In genomic region chr17:8173056-8173870, GRCh38 we compare ENCODE assay signal across 1 cellular context.
TF ChIP-seq lines count a peak whose summit lies in the region.

No MANE protein-coding gene starts in this region.

TF ChIP-seq in HepG2, 621 proteins besides CTCF, POLR2A, EP300 and RAD21 (continued from another document and continues in another):
- TF ChIP-seq ZFYVE20 (CRISPR knock-in tag; IDR thresholded peaks at IDR 0.05; ENCODE audit: borderline replicate concordance, low read depth) = 0 out of 2 replicates have a peak, but pooled peaks have one; percentile 84
- TF ChIP-seq ZNF609 (CRISPR knock-in tag; IDR thresholded peaks at IDR 0.05; ENCODE audit: borderline replicate concordance) = peak; percentile 90
- peak; percentile 59; the same call in 1 of the 2 replicates for TF ChIP-seq ZNF3 (CRISPR knock-in tag; IDR thresholded peaks at IDR 0.05)
- no peak; the same call in 1 of the 2 replicates for TF ChIP-seq ZSCAN30 (CRISPR knock-in tag; IDR thresholded peaks at IDR 0.05)
- TF ChIP-seq SIX4 (CRISPR knock-in tag; IDR thresholded peaks at IDR 0.05) = peak; percentile 89
- peak; percentile 87 for TF ChIP-seq TBX3 (IDR thresholded peaks at IDR 0.05; ENCODE audit: borderline replicate concordance)
- TF ChIP-seq E2F2 (CRISPR knock-in tag; IDR thresholded peaks at IDR 0.05; ENCODE audit: borderline replicate concordance) = peak; percentile 98; the same call in 1 of the 2 replicates
- TF ChIP-seq TOE1 (CRISPR knock-in tag; IDR thresholded peaks at IDR 0.05) = peak; percentile 100
- no peak for TF ChIP-seq MATR3 (CRISPR knock-in tag; IDR thresholded peaks at IDR 0.05)
- TF ChIP-seq YY1 (IDR thresholded peaks at IDR 0.05; ENCODE audit: insufficient read depth, insufficient replicate concordance, low read depth, low read length) = peak; percentile 59
- no peak for TF ChIP-seq EEA1 (CRISPR knock-in tag; IDR thresholded peaks at IDR 0.05; ENCODE audit: borderline replicate concordance)
- TF ChIP-seq KLF13 (CRISPR knock-in tag; IDR thresholded peaks at IDR 0.05) = no peak
- no peak for TF ChIP-seq PTBP1 (IDR thresholded peaks at IDR 0.05; ENCODE audit: low read depth, low read length, poor library complexity, severe bottlenecking)
- no peak for TF ChIP-seq CAMTA2 (CRISPR knock-in tag; IDR thresholded peaks at IDR 0.05; ENCODE audit: borderline replicate concordance)
- no peak for TF ChIP-seq ZNF34 (CRISPR knock-in tag; IDR thresholded peaks at IDR 0.05; ENCODE audit: borderline replicate concordance)
- no peak for TF ChIP-seq NFIB (CRISPR knock-in tag; IDR thresholded peaks at IDR 0.05; ENCODE audit: borderline replicate concordance)
- TF ChIP-seq ELK4 (CRISPR knock-in tag; IDR thresholded peaks at IDR 0.05; ENCODE audit: borderline replicate concordance) = 0 out of 2 replicates have a peak, but pooled peaks have one; percentile 81
- TF ChIP-seq NCOA2 (CRISPR knock-in tag; IDR thresholded peaks at IDR 0.05) = peak; percentile 93
- TF ChIP-seq MIXL1 (CRISPR knock-in tag; IDR thresholded peaks at IDR 0.05) = peak; percentile 99
- TF ChIP-seq ZNF790 (CRISPR knock-in tag; IDR thresholded peaks at IDR 0.05; ENCODE audit: borderline replicate concordance) = no peak; the same call in 1 of the 2 replicates
- TF ChIP-seq HIC2 (CRISPR knock-in tag; IDR thresholded peaks at IDR 0.05; ENCODE audit: low read depth) = no peak
- TF ChIP-seq NFE2 (CRISPR knock-in tag; IDR thresholded peaks at IDR 0.05) = 0 out of 2 replicates have a peak, but pooled peaks have one; percentile 43
- no peak for TF ChIP-seq ZNF770 (CRISPR knock-in tag; IDR thresholded peaks at IDR 0.05)
- peak; percentile 84 for TF ChIP-seq FOSL2 (CRISPR knock-in tag; IDR thresholded peaks at IDR 0.05)
- peak; percentile 76 for TF ChIP-seq ZMYM4 (CRISPR knock-in tag; IDR thresholded peaks at IDR 0.05)
- TF ChIP-seq ZNF737 (CRISPR knock-in tag; IDR thresholded peaks at IDR 0.05; ENCODE audit: borderline replicate concordance) = no peak
- no peak for TF ChIP-seq ZBTB37 (CRISPR knock-in tag; IDR thresholded peaks at IDR 0.05)
- peak; percentile 64; the same call in 1 of the 2 replicates for TF ChIP-seq ZMYM3 (CRISPR knock-in tag; IDR thresholded peaks at IDR 0.05)
- TF ChIP-seq NCOR1 (IDR thresholded peaks at IDR 0.05; ENCODE audit: borderline replicate concordance, low read length) = peak; percentile 67; the same call in 1 of the 2 replicates
- no peak for TF ChIP-seq HNRNPH1 (optimal IDR thresholded peaks at IDR 0.05; ENCODE audit: low read depth, low read length)
- peak; percentile 86 for TF ChIP-seq TBL1XR1 (IDR thresholded peaks at IDR 0.05; ENCODE audit: borderline replicate concordance, low read length, partially characterized antibody)
- TF ChIP-seq YEATS2 (CRISPR knock-in tag; IDR thresholded peaks at IDR 0.05; ENCODE audit: borderline replicate concordance) = peak; percentile 93
- TF ChIP-seq ZNF674 (CRISPR knock-in tag; IDR thresholded peaks at IDR 0.05; ENCODE audit: low read depth) = no peak
- no peak for TF ChIP-seq NFE2L2 (IDR thresholded peaks at IDR 0.05; ENCODE audit: low read length)
- TF ChIP-seq ETV6 (CRISPR knock-in tag; conservative IDR thresholded peaks at IDR 0.05) = peak; percentile 93
- TF ChIP-seq ZNF772 (CRISPR knock-in tag; IDR thresholded peaks at IDR 0.05) = peak; percentile 73
- TF ChIP-seq ZNF333 (CRISPR knock-in tag; IDR thresholded peaks at IDR 0.05; ENCODE audit: borderline replicate concordance) = no peak
- TF ChIP-seq SSRP1 (CRISPR knock-in tag; IDR thresholded peaks at IDR 0.05) = peak; percentile 99
- TF ChIP-seq ZBTB49 (CRISPR knock-in tag; IDR thresholded peaks at IDR 0.05; ENCODE audit: borderline replicate concordance) = peak; percentile 97
- peak; percentile 96 for TF ChIP-seq RFXAP (CRISPR knock-in tag; IDR thresholded peaks at IDR 0.05; ENCODE audit: borderline replicate concordance)
- TF ChIP-seq ZNF788 (CRISPR knock-in tag; IDR thresholded peaks at IDR 0.05; ENCODE audit: borderline replicate concordance) = peak; percentile 82; the same call in 1 of the 2 replicates
- no peak for TF ChIP-seq PHB2 (IDR thresholded peaks at IDR 0.05; ENCODE audit: partially characterized antibody)
- TF ChIP-seq ZNF234 (CRISPR knock-in tag; conservative IDR thresholded peaks at IDR 0.05) = 0 out of 2 replicates have a peak, but pooled peaks have one; percentile 75
- TF ChIP-seq HOXA5 (CRISPR knock-in tag; IDR thresholded peaks at IDR 0.05) = no peak; the same call in none of the 2 replicates
- peak; percentile 65; the same call in 1 of the 2 replicates for TF ChIP-seq ZMYM2 (CRISPR knock-in tag; IDR thresholded peaks at IDR 0.05)
- TF ChIP-seq MAZ (IDR thresholded peaks at IDR 0.05; ENCODE audit: borderline replicate concordance, low read depth, low read length) = 0 out of 2 replicates have a peak, but pooled peaks have one; percentile 61
- TF ChIP-seq MAZ (CRISPR knock-in tag; IDR thresholded peaks at IDR 0.05; ENCODE audit: low read depth) = peak; percentile 89
- TF ChIP-seq JDP2 (CRISPR knock-in tag; IDR thresholded peaks at IDR 0.05; ENCODE audit: borderline replicate concordance) = 0 out of 2 replicates have a peak, but pooled peaks have one; percentile 62
- no peak for TF ChIP-seq ZMAT3 (CRISPR knock-in tag; conservative IDR thresholded peaks at IDR 0.05)
- TF ChIP-seq BORCS8-MEF2B (CRISPR knock-in tag; IDR thresholded peaks at IDR 0.05) = no peak
- peak; percentile 86 for TF ChIP-seq TFE3 (CRISPR knock-in tag; IDR thresholded peaks at IDR 0.05)
